Comparison of ENCODE assay signal across 27 cellular contexts in genomic region chr2:157185828-157186227, GRCh38.
DNase-seq lines count a peak whose midpoint lies in the region; ATAC-seq, FAIRE-seq and TF ChIP-seq lines count a peak whose summit lies in the region.
"Had no signal": no experiment of that assay in that cellular context is flagged by ENCODE, and none has a peak within 500 bp of the region (broad histone marks: within the 10 kb centered on the region; RNA-seq: fewer than 3 reads in every experiment).

No MANE protein-coding gene starts in this region.

- in situ Hi-C loops in GM23248 (cut with MboI) (loop anchor here (25.0 kb wide), 1 partner anchor 599 kb away; no protein-coding TSS in a partner anchor), gastrocnemius medialis (cut with MboI; ENCODE audit: low sequenced_read_pairs in 4 of 4) (no loop called here)

- H3F3A ChIP-seq in GM23248 (ENCODE audit: insufficient read depth), result peaks cover 25% of the 10 kb centered on the region

- no peaks in the 10 kb centered on the region for H3K36me3 Mint-ChIP-seq in astrocyte (ENCODE audit: low read depth, unreplicated experiment)
- H3K36me3 Mint-ChIP-seq: activated naive CD8-positive, alpha-beta T cell treated with anti-CD3 and anti-CD28 coated beads, Interleukin-2, amount 10 ng/mL, durations not matched to agents 7 days and 5 days; brain had no signal

- no peak overlapping the region for H3K4me3 Mint-ChIP-seq in astrocyte (ENCODE audit: unreplicated experiment)
- H3K4me3 Mint-ChIP-seq: activated naive CD8-positive, alpha-beta T cell treated with anti-CD3 and anti-CD28 coated beads, Interleukin-2, amount 10 ng/mL, durations not matched to agents 7 days and 5 days; activated T-helper 17 cell treated with anti-CD3 and anti-CD28 coated beads, Interleukin-2, amount 50 U/mL, for 72 hours; B cell; brain; T-helper 17 cell had no signal

- H3K4me1 ChIP-seq in GM23248 (ENCODE audit: insufficient read depth) (peaks cover 45% of the 10 kb centered on the region), astrocyte (ENCODE audit: insufficient read depth, low read length) (peaks cover 22% of the 10 kb centered on the region), skeletal muscle satellite cell (ENCODE audit: control insufficient read depth, insufficient read depth, low read length) (peaks cover 33% of the 10 kb centered on the region), gastrocnemius medialis (no peaks in the 10 kb centered on the region)
- H3K4me1 ChIP-seq: Caco-2, gastroesophageal sphincter had no signal

- H4K20me1 ChIP-seq in GM23248 (ENCODE audit: insufficient read depth), result no peaks in the 10 kb centered on the region
- no peaks in the 10 kb centered on the region for H4K20me1 ChIP-seq in astrocyte (ENCODE audit: insufficient read depth, low read length)

- peak; percentile 48 for DNase-seq in GM23248
- peak; percentile 23 for DNase-seq in astrocyte (ENCODE audit: low read depth)
- peak; percentile 78 for DNase-seq in fibroblast of the aortic adventitia (ENCODE audit: low read depth)
- no peak for DNase-seq in central memory CD4-positive, alpha-beta T cell
- no peak for DNase-seq in gastrocnemius medialis
- DNase-seq: activated CD4-positive, alpha-beta T cell treated with anti-CD3 and anti-CD28 coated beads, Interleukin-2, amount 50 U/mL, for 1 hour; activated naive CD8-positive, alpha-beta T cell treated with anti-CD3 and anti-CD28 coated beads, Interleukin-2, amount 10 ng/mL, durations not matched to agents 7 days and 5 days; Caco-2; KBM-7; kidney glomerular epithelial cell; mammary epithelial cell; NCI-H526 treated with DMSO at 0.1 percent for 48 hours; retina; stomach; T-helper 17 cell; trophoblast cell had no signal

- H3K79me2 ChIP-seq in GM23248 (ENCODE audit: insufficient read depth), result no peaks in the 10 kb centered on the region
- H3K79me2 ChIP-seq in astrocyte (ENCODE audit: insufficient read depth, low read length), result no peaks in the 10 kb centered on the region

- H3K27me3 ChIP-seq in GM23248 (replicated peaks; ENCODE audit: insufficient read depth) (no peaks in the 10 kb centered on the region), astrocyte (ENCODE audit: insufficient read depth, low read length) (no peaks in the 10 kb centered on the region), skeletal muscle satellite cell (ENCODE audit: control insufficient read depth, insufficient read depth, low read length) (no peaks in the 10 kb centered on the region), gastrocnemius medialis (no peaks in the 10 kb centered on the region)
- H3K27me3 ChIP-seq: gastroesophageal sphincter, stomach had no signal

- H3K4me2 ChIP-seq in GM23248 (ENCODE audit: unreplicated experiment) (no peak overlapping the region), astrocyte (ENCODE audit: low read length) (no peak overlapping the region), skeletal muscle satellite cell (ENCODE audit: low read length) (no peak overlapping the region)

- no peak overlapping the region for H3K27ac Mint-ChIP-seq in astrocyte (ENCODE audit: unreplicated experiment)
- H3K27ac Mint-ChIP-seq: activated naive CD8-positive, alpha-beta T cell treated with anti-CD3 and anti-CD28 coated beads, Interleukin-2, amount 10 ng/mL, durations not matched to agents 7 days and 5 days; activated T-helper 17 cell treated with anti-CD3 and anti-CD28 coated beads, Interleukin-2, amount 50 U/mL, for 72 hours; B cell; T-helper 17 cell had no signal

- H3K4me3 ChIP-seq in GM23248 (no peak overlapping the region), astrocyte (ENCODE audit: insufficient read depth, low read depth, low read length) (no peak overlapping the region), fibroblast of the aortic adventitia (ENCODE audit: low read depth, low read length) (no peak overlapping the region), skeletal muscle satellite cell (ENCODE audit: low read length) (no peak overlapping the region), gastrocnemius medialis (no peak overlapping the region)
- H3K4me3 ChIP-seq: gastroesophageal sphincter, SK-N-MC, stomach had no signal

- 90 to 92% methylated on average over 1 of the region's 1 CpG for WGBS in GM23248 (ENCODE audit: low coverage in 1 of 2, low lambda C conversion rate in 2 of 2, missing lambda C conversion rate in 2 of 2), 2 experiments

- TF ChIP-seq POLR2A in gastrocnemius medialis (IDR thresholded peaks at IDR 0.05), result no peak

- ATAC-seq in HG02623 (IDR thresholded peaks at IDR 0.05; ENCODE audit: unreplicated experiment) (no peak), HG02852 (IDR thresholded peaks at IDR 0.05; ENCODE audit: unreplicated experiment) (no peak), gastrocnemius medialis (no peak)
- ATAC-seq: activated T-helper 17 cell treated with anti-CD3 and anti-CD28 coated beads, Interleukin-2, amount 50 U/mL, for 72 hours; gastroesophageal sphincter; T-helper 17 cell had no signal

- no peaks in the 10 kb centered on the region for H3K27me3 Mint-ChIP-seq in astrocyte (ENCODE audit: low read depth, unreplicated experiment)

- no peak overlapping the region for H3K9ac ChIP-seq in GM23248
- no peak overlapping the region for H3K9ac ChIP-seq in astrocyte (ENCODE audit: low read length)
- peak overlapping the region; percentile 13 for H3K9ac ChIP-seq in skeletal muscle satellite cell (ENCODE audit: low read depth, low read length)

- no peak overlapping the region for H3K27ac ChIP-seq in GM23248
- no peak overlapping the region for H3K27ac ChIP-seq in astrocyte (ENCODE audit: low read depth, low read length)
- H3K27ac ChIP-seq in gastrocnemius medialis, result no peak overlapping the region
- H3K27ac ChIP-seq: gastroesophageal sphincter, SK-N-MC, stomach, VCaP had no signal

- H3K9me2 ChIP-seq in GM23248 (ENCODE audit: insufficient read depth), result no peaks in the 10 kb centered on the region

- H3K9me3 ChIP-seq in GM23248 (ENCODE audit: low read depth) (no peaks in the 10 kb centered on the region), astrocyte (ENCODE audit: insufficient read depth, low read depth, low read length) (no peaks in the 10 kb centered on the region), skeletal muscle satellite cell (replicated peaks; ENCODE audit: low read length) (no peaks in the 10 kb centered on the region), gastrocnemius medialis (no peaks in the 10 kb centered on the region)
- H3K9me3 ChIP-seq: Caco-2, gastroesophageal sphincter, stomach had no signal

- H3K9me3 Mint-ChIP-seq in astrocyte (ENCODE audit: unreplicated experiment), result peaks cover 3% of the 10 kb centered on the region
- H3K9me3 Mint-ChIP-seq: activated naive CD8-positive, alpha-beta T cell treated with anti-CD3 and anti-CD28 coated beads, Interleukin-2, amount 10 ng/mL, durations not matched to agents 7 days and 5 days; activated T-helper 17 cell treated with anti-CD3 and anti-CD28 coated beads, Interleukin-2, amount 50 U/mL, for 72 hours had no signal

- H3K36me3 ChIP-seq in GM23248 (ENCODE audit: low read depth) (no peaks in the 10 kb centered on the region), astrocyte (ENCODE audit: insufficient read depth, low read length) (no peaks in the 10 kb centered on the region), skeletal muscle satellite cell (ENCODE audit: insufficient read depth, low read length) (no peaks in the 10 kb centered on the region), gastrocnemius medialis (no peaks in the 10 kb centered on the region)
- H3K36me3 ChIP-seq: gastroesophageal sphincter, stomach had no signal

- peaks cover 24% of the 10 kb centered on the region for H3K4me1 Mint-ChIP-seq in astrocyte (ENCODE audit: low read depth, unreplicated experiment)
- H3K4me1 Mint-ChIP-seq: activated T-helper 17 cell treated with anti-CD3 and anti-CD28 coated beads, Interleukin-2, amount 50 U/mL, for 72 hours; B cell; brain had no signal

- H2AFZ ChIP-seq in GM23248, result peak overlapping the region; percentile 10; the same call in 1 of the 2 replicates
- no peak overlapping the region for H2AFZ ChIP-seq in astrocyte (ENCODE audit: low read depth, low read length)

- TF ChIP-seq CTCF in astrocyte (IDR thresholded peaks at IDR 0.05; ENCODE audit: insufficient read depth, low read depth, low read length) (no peak), fibroblast of the aortic adventitia (IDR thresholded peaks at IDR 0.05; ENCODE audit: insufficient read depth, low read length) (peak; percentile 35), gastrocnemius medialis (IDR thresholded peaks at IDR 0.05 in 4 of 5, conservative IDR thresholded peaks at IDR 0.05 in 1 of 5) (no peak)

- intact Hi-C loops in gastrocnemius medialis (cut with DNase I; ENCODE audit: low total_unique reads), result no loop called here

- no peak for FAIRE-seq in astrocyte (lab: Jason Lieb, UNC)
- FAIRE-seq: endometrium, H1 had no signal

Comparison
In these comparisons a context has a peak if more than half of its experiments do, and no peak if none do; other contexts are left out.
1. DNase-seq: peak in GM23248 (single experiment), astrocyte (single experiment) and fibroblast of the aortic adventitia (single experiment); none in central memory CD4-positive, alpha-beta T cell (single experiment) and gastrocnemius medialis (0 of 2).